ENCODE assay signal across 1 cellular context in the genomic region with DNA sequence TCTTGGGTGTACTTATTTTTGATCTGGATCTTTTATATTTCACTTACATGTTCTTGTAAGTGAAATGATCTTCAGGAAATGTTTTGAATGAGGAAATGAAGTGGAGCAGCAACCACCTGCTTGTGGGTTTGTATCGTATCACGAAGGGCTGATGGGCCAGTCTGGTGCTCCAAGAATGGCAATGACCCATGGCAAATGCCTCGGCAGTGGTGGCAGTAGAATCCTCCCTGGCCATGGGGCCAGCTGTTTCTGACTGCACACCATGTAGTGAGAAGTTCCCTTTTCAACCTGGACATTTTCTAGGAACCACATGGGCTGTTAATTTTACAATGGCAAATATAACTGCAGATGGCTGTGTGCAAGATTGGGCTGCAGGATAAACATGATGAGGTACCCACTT.
TF ChIP-seq lines count a peak whose summit lies in the region.

No MANE protein-coding gene starts in this region.

TF ChIP-seq in WTC11, 78 proteins besides CTCF, POLR2A, EP300 and RAD21 (continued from another document):
- TF ChIP-seq, protein P1, sequence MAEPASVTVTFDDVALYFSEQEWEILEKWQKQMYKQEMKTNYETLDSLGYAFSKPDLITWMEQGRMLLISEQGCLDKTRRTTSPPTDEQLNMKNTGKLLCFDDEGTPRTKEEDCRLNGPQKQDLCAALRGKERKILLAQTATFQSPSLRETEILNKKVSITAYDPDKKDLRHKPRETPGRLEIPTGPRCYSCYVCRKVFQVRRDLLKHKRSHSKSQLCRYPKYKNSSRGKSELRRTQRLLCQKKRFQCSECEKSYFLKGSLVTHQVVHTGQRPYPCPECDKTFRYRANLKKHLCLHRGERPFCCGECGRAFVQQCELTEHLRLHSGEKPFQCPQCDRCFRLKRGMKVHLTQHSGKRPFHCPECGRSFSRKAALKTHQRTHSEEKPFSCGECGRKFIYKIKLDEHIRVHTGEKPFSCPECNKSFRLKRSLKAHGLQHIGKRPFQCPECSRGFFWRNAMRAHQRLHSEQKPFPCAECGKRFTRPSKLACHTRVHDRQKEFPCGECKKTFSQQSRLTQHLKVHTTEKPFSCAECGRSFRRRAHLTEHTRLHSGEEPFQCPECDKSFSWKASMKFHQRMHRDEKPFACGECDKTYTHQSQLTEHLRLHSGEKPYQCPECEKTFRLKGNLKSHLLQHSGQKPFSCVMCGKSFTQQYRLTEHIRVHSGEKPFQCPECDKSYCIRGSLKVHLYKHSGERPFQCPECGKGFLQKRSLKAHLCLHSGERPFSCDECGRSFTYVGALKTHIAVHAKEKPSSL (CRISPR knock-in tag; conservative IDR thresholded peaks at IDR 0.05): no peak
- TF ChIP-seq FOXJ3 (CRISPR knock-in tag; IDR thresholded peaks at IDR 0.05; ENCODE audit: borderline replicate concordance) (no peak), AR (CRISPR knock-in tag; IDR thresholded peaks at IDR 0.05) (no peak), ETV6 (CRISPR knock-in tag; IDR thresholded peaks at IDR 0.05) (no peak), MYBL2 (CRISPR knock-in tag; IDR thresholded peaks at IDR 0.05) (no peak), TCF7 (CRISPR knock-in tag; IDR thresholded peaks at IDR 0.05; ENCODE audit: low read depth) (no peak), SMAD4 (CRISPR knock-in tag; IDR thresholded peaks at IDR 0.05) (no peak), ZNF512 (CRISPR knock-in tag; IDR thresholded peaks at IDR 0.05; ENCODE audit: borderline replicate concordance) (no peak), SMAD3 (CRISPR knock-in tag; IDR thresholded peaks at IDR 0.05; ENCODE audit: borderline replicate concordance) (no peak), ZNF121 (CRISPR knock-in tag; IDR thresholded peaks at IDR 0.05) (no peak), FOXK1 (CRISPR knock-in tag; IDR thresholded peaks at IDR 0.05) (no peak), ZNF219 (CRISPR knock-in tag; IDR thresholded peaks at IDR 0.05; ENCODE audit: borderline replicate concordance) (no peak), RELA (CRISPR knock-in tag; IDR thresholded peaks at IDR 0.05; ENCODE audit: borderline replicate concordance) (no peak)
- TF ChIP-seq, protein P2, sequence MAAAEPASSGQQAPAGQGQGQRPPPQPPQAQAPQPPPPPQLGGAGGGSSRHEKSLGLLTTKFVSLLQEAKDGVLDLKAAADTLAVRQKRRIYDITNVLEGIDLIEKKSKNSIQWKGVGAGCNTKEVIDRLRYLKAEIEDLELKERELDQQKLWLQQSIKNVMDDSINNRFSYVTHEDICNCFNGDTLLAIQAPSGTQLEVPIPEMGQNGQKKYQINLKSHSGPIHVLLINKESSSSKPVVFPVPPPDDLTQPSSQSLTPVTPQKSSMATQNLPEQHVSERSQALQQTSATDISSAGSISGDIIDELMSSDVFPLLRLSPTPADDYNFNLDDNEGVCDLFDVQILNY (CRISPR knock-in tag; IDR thresholded peaks at IDR 0.05): no peak
TF ChIP-seq in WTC11: peak in this region for 0.
